ENCODE assay signal across 8 cellular contexts in genomic region chr11:78420255-78420764, GRCh38. TPM values are rescaled to one million over a fixed set of nuclear protein-coding genes. Genes with fewer than 3 reads are reported as not detected.
DNase-seq lines count a peak whose midpoint lies in the region; ATAC-seq and TF ChIP-seq lines count a peak whose summit lies in the region.

No MANE protein-coding gene starts in this region.

- H3K9me3 ChIP-seq in A673 (ENCODE audit: low read depth, low read length, poor library complexity, severe bottlenecking) (no peaks in the 10 kb centered on the region), testis (no peaks in the 10 kb centered on the region)

- H3K27ac Mint-ChIP-seq in natural killer cell = no peak overlapping the region

- H3K9me3 Mint-ChIP-seq in natural killer cell = no peaks in the 10 kb centered on the region

- H3K4me3 ChIP-seq in A673 (ENCODE audit: low read depth, low read length, poor library complexity, severe bottlenecking) (peak overlapping the region; percentile 19), fibroblast of mammary gland (ENCODE audit: control insufficient read depth, low read depth, low read length) (peak overlapping the region; percentile 11), testis (no peak overlapping the region)

- H3K4me1 Mint-ChIP-seq in natural killer cell = peaks cover 25 to 35% of the 10 kb centered on the region in 2 donors

- intact Hi-C loops in A673 (cut with micrococcal nuclease; ENCODE audit: unreplicated experiment) = loop anchor here (2.0 to 5.0 kb wide), 2 partner anchors 192 to 283 kb away; partner anchors contain the start of gene ALG8
- intact Hi-C loops in natural killer cell (cut with micrococcal nuclease) = no loop called here
- intact Hi-C loops in testis (cut with DNase I; ENCODE audit: low total_unique reads) = no loop called here

- DNase-seq in A673 (ENCODE audit: low spot score) (peak; percentile 99), NCI-H526 (lab: John Stamatoyannopoulos, UW) (peak; percentile 82 to 92), activated T-cell treated with anti-CD3 and anti-CD28 coated beads for 4 hours (peak; percentile 46), fibroblast of mammary gland (ENCODE audit: low read depth) (peak; percentile 88), natural killer cell (peak; percentile 39), testis (peak; percentile 77), cerebellar nuclear complex (lab: John Stamatoyannopoulos, UW) (no peak)

- H3K27me3 Mint-ChIP-seq in natural killer cell (ENCODE audit: low read depth in 2 of 2) = peaks cover 21 to 34% of the 10 kb centered on the region in 2 donors

- H3K36me3 ChIP-seq in A673 (ENCODE audit: insufficient read depth, low read length, poor library complexity, severe bottlenecking) (no peaks in the 10 kb centered on the region), testis (ENCODE audit: low read depth, missing control alignments) (no peaks in the 10 kb centered on the region)

- H3K27me3 ChIP-seq in A673 (replicated peaks; ENCODE audit: insufficient read depth, low read depth, low read length, poor library complexity) (no peaks in the 10 kb centered on the region), testis (no peaks in the 10 kb centered on the region)

- H3K4me3 Mint-ChIP-seq in natural killer cell = peak overlapping the region; percentile 51

- peak overlapping the region; percentile 66 for H3K27ac ChIP-seq in A673 (ENCODE audit: low read depth, low read length, poor library complexity, severe bottlenecking)
- peak overlapping the region in 1 of 2 donors; percentile 42 for H3K27ac ChIP-seq in testis

- TF ChIP-seq POLR2A in testis (IDR thresholded peaks at IDR 0.05) = no peak

- TF ChIP-seq CTCF in A673 (conservative IDR thresholded peaks at IDR 0.05; ENCODE audit: low read depth, low read length) (peak; percentile 96), GM12873 (IDR thresholded peaks at IDR 0.05; ENCODE audit: insufficient read depth, low read depth, low read length, missing control alignments) (peak; percentile 65), fibroblast of mammary gland (conservative IDR thresholded peaks at IDR 0.05; ENCODE audit: control insufficient read depth, insufficient read depth, low read depth, low read length) (peak; percentile 78), natural killer cell (IDR thresholded peaks at IDR 0.05) (peak; percentile 77), testis (IDR thresholded peaks at IDR 0.05) (peak in 2 of 3 experiments; percentile 66 to 76)

- H3K36me3 Mint-ChIP-seq in natural killer cell = no peaks in the 10 kb centered on the region

- 12 to 20% methylated on average over 9 of the region's 9 CpGs for WGBS in testis, 2 donors

- POLR2A ChIA-PET in A673 (lab: Charles Lee; ENCODE audit: low non-redundant PET) = interaction anchor here (0.7 kb wide), 1 partner anchor 68 kb away, joined by 3 read pairs; no protein-coding TSS in a partner anchor

- CTCF ChIA-PET in A673 (lab: Charles Lee) = interaction anchor here (0.6 to 1.1 kb wide), 4 partner anchors 12 to 192 kb away, joined by 3 to 4 read pairs (median 3); no protein-coding TSS in a partner anchor

- H3K4me1 ChIP-seq in A673 (ENCODE audit: insufficient read depth, low read length, poor library complexity, severe bottlenecking) (peaks cover 59% of the 10 kb centered on the region), testis (peaks cover 5% of the 10 kb centered on the region)

- no peak for ATAC-seq in natural killer cell

- no TSS peak for BruUV-seq in A673 (replicated peaks; lab: Mats Ljungman, UMichigan)

RNA-seq across cellular contexts. Expression of gene GAB2, which starts 2.7 kb away (rescaled TPM):
- total RNA-seq in A673 (2021) = 21.5 and 29.9 TPM in 2 replicates
- total RNA-seq in natural killer cell = 10 to 100 TPM in 1 of 3 donors, 1 to 10 TPM in 2; 4.3 to 58.4 (median 8.1) TPM
- 10 to 100 TPM in 1 of 2 donors, 1 to 10 TPM in 1; 9.2 to 10.9 TPM for total RNA-seq in testis
- 14.3 TPM for polyA plus RNA-seq in testis (ENCODE audit: insufficient read depth, low read depth, low replicate concordance)

Comparison
In these comparisons a context has a peak if more than half of its experiments do, and no peak if none do; other contexts are left out.
1. DNase-seq: peak in A673 (single experiment), NCI-H526 (2 of 2), activated T-cell treated with anti-CD3 and anti-CD28 coated beads for 4 hours (single experiment), fibroblast of mammary gland (single experiment), natural killer cell (single experiment) and testis (single experiment); none in cerebellar nuclear complex (0 of 2).
2. H3K4me3 ChIP-seq: peak in A673 (single experiment) and fibroblast of mammary gland (single experiment); none in testis (0 of 2).
3. Peak in every context shown above with its lines, with median percentiles within 50 percentile points of each other: CTCF ChIP-seq.